Comparison of ENCODE assay signal across 20 cellular contexts in the genomic region with DNA sequence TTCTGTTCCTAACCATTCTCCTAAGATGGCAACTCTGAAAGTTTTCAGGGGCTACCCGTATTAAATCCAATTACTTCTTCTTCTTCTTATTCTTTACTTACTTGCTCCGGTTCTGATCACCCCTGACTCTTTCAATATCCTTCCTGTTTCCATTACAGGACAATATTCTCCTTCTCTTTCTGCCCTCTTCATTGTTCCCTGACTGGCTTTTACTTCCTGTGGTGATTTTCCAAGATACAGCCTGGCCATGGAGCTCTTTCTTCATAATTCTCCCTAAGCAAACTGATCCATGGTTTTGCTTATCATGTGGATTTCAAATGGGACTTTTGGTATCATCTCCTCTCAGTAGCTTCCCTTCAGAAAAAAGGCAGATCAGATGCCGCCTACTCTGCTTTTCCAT. TPM values are rescaled to one million over a fixed set of nuclear protein-coding genes. Genes with fewer than 3 reads are reported as not detected.
DNase-seq lines count a peak whose midpoint lies in the region; ATAC-seq and TF ChIP-seq lines count a peak whose summit lies in the region.
"Had no signal": no experiment of that assay in that cellular context is flagged by ENCODE, and none has a peak within 500 bp of the region (broad histone marks: within the 10 kb centered on the region; RNA-seq: fewer than 3 reads in every experiment).

No MANE protein-coding gene starts in this region.

- H3K27me3 Mint-ChIP-seq in central memory CD8-positive, alpha-beta T cell = no peaks in the 10 kb centered on the region
- no peaks in the 10 kb centered on the region for H3K27me3 Mint-ChIP-seq in endothelial cell (ENCODE audit: unreplicated experiment)
- no peaks in the 10 kb centered on the region for H3K27me3 Mint-ChIP-seq in activated CD4-positive, alpha-beta T cell treated with anti-CD3 and anti-CD28 coated beads, Interleukin-2, amount 10 ng/mL, durations not matched to agents 7 days and 5 days
- H3K27me3 Mint-ChIP-seq: CD4-positive, alpha-beta memory T cell had no signal

- POLR2A ChIA-PET in activated CD4-positive, alpha-beta T cell treated with anti-CD3 and anti-CD28 coated beads, Interleukin-2, amount 10 ng/mL, durations not matched to agents 7 days and 5 days (lab: Charles Lee) = no interaction called here

- no peak for DNase-seq in central memory CD8-positive, alpha-beta T cell (ENCODE audit: low spot score in 2 of 2)
- DNase-seq in endothelial cell (ENCODE audit: low spot score) (no peak), glomerular endothelial cell (ENCODE audit: extremely low read depth, low read depth, low spot score) (peak; percentile 9), NCI-H446 (lab: John Stamatoyannopoulos, UW) (no peak)
- no peak for DNase-seq in activated CD4-positive, alpha-beta T cell treated with anti-CD3 and anti-CD28 coated beads, Interleukin-2, amount 10 ng/mL, durations not matched to agents 7 days and 5 days
- DNase-seq: C1 segment of cervical spinal cord; Calu3; CD4-positive, alpha-beta memory T cell; COR-L47; DMS53; DMS79 treated with DMSO at 0.1 percent for 48 hours; GF-D8; H9 had no signal

- H3K4me3 Mint-ChIP-seq in central memory CD8-positive, alpha-beta T cell = no peak overlapping the region
- peak overlapping the region; percentile 21 for H3K4me3 Mint-ChIP-seq in endothelial cell (ENCODE audit: unreplicated experiment)
- H3K4me3 Mint-ChIP-seq in activated CD4-positive, alpha-beta T cell treated with anti-CD3 and anti-CD28 coated beads, Interleukin-2, amount 10 ng/mL, durations not matched to agents 7 days and 5 days = no peak overlapping the region
- H3K4me3 Mint-ChIP-seq: CD4-positive, alpha-beta memory T cell; GM23338; H9 had no signal

- H3K27ac Mint-ChIP-seq in central memory CD8-positive, alpha-beta T cell (ENCODE audit: low read depth) = peak overlapping the region; percentile 56
- peak overlapping the region; percentile 86 for H3K27ac Mint-ChIP-seq in endothelial cell (ENCODE audit: unreplicated experiment)
- H3K27ac Mint-ChIP-seq in activated CD4-positive, alpha-beta T cell treated with anti-CD3 and anti-CD28 coated beads, Interleukin-2, amount 10 ng/mL, durations not matched to agents 7 days and 5 days = no peak overlapping the region
- H3K27ac Mint-ChIP-seq: GM23338 had no signal

- H3K9me3 Mint-ChIP-seq in central memory CD8-positive, alpha-beta T cell = no peaks in the 10 kb centered on the region
- H3K9me3 Mint-ChIP-seq in endothelial cell (ENCODE audit: unreplicated experiment) = no peaks in the 10 kb centered on the region
- no peaks in the 10 kb centered on the region for H3K9me3 Mint-ChIP-seq in activated CD4-positive, alpha-beta T cell treated with anti-CD3 and anti-CD28 coated beads, Interleukin-2, amount 10 ng/mL, durations not matched to agents 7 days and 5 days
- H3K9me3 Mint-ChIP-seq: CD4-positive, alpha-beta memory T cell; GM23338; H9 had no signal

- H3K4me1 Mint-ChIP-seq in central memory CD8-positive, alpha-beta T cell = no peaks in the 10 kb centered on the region
- peaks cover 12% of the 10 kb centered on the region for H3K4me1 Mint-ChIP-seq in endothelial cell (ENCODE audit: unreplicated experiment)
- H3K4me1 Mint-ChIP-seq in activated CD4-positive, alpha-beta T cell treated with anti-CD3 and anti-CD28 coated beads, Interleukin-2, amount 10 ng/mL, durations not matched to agents 7 days and 5 days = no peaks in the 10 kb centered on the region
- H3K4me1 Mint-ChIP-seq: CD4-positive, alpha-beta memory T cell; GM23338; H9 had no signal

- no peak for ATAC-seq in central memory CD8-positive, alpha-beta T cell (replicated peaks; ENCODE audit: extremely low read depth, poor library complexity, severe bottlenecking)
- no peak for ATAC-seq in HG03571 (IDR thresholded peaks at IDR 0.05; ENCODE audit: unreplicated experiment)
- ATAC-seq: GM23338, HCT116 had no signal

- TF ChIP-seq CTCF in endothelial cell (IDR thresholded peaks at IDR 0.05; ENCODE audit: unreplicated experiment) = no peak

- H3K36me3 Mint-ChIP-seq in central memory CD8-positive, alpha-beta T cell (ENCODE audit: insufficient read depth) = peaks cover 60% of the 10 kb centered on the region
- H3K36me3 Mint-ChIP-seq in endothelial cell (ENCODE audit: low read depth, unreplicated experiment) = peaks cover 18% of the 10 kb centered on the region
- H3K36me3 Mint-ChIP-seq in activated CD4-positive, alpha-beta T cell treated with anti-CD3 and anti-CD28 coated beads, Interleukin-2, amount 10 ng/mL, durations not matched to agents 7 days and 5 days (ENCODE audit: low read depth) = peaks cover 36% of the 10 kb centered on the region

- CTCF ChIA-PET in activated CD4-positive, alpha-beta T cell treated with anti-CD3 and anti-CD28 coated beads, Interleukin-2, amount 10 ng/mL, durations not matched to agents 7 days and 5 days (lab: Charles Lee) = no interaction called here

RNA-seq across cellular contexts. Expression of a gene that starts 35.4 kb away (rescaled TPM):
- total RNA-seq in endothelial cell (ENCODE audit: unreplicated experiment) (18.5 TPM), glomerular endothelial cell (5.8 and 10.5 TPM in 2 replicates)
- 10 to 100 TPM; 16.0 to 18.6 TPM for total RNA-seq in activated CD4-positive, alpha-beta T cell treated with anti-CD3 and anti-CD28 coated beads, Interleukin-2, amount 10 ng/mL, durations not matched to agents 7 days and 5 days

RNA-seq across cellular contexts. Expression of a gene that starts 40.6 kb away (rescaled TPM):
- 0.18 TPM for total RNA-seq in endothelial cell (ENCODE audit: unreplicated experiment)
- 0.06 TPM in 1 of 2 replicates, not detected in the other for total RNA-seq in glomerular endothelial cell
- total RNA-seq in activated CD4-positive, alpha-beta T cell treated with anti-CD3 and anti-CD28 coated beads, Interleukin-2, amount 10 ng/mL, durations not matched to agents 7 days and 5 days = under 1 TPM; 0.04 to 0.10 TPM
- total RNA-seq: A172, A673, Calu3, G401, H4 had no signal
